In genomic region chr1:172473302-172473701, GRCh38 we compare ENCODE assay signal across 1 cellular context.
TF ChIP-seq lines count a peak whose summit lies in the region.

No MANE protein-coding gene starts in this region.

TF ChIP-seq in K562, 482 proteins besides CTCF, POLR2A, EP300 and RAD21 (continued from another document):
- TF ChIP-seq RERE (CRISPR knock-in tag; IDR thresholded peaks at IDR 0.05; ENCODE audit: borderline replicate concordance) (no peak), POLR2G (IDR thresholded peaks at IDR 0.05; ENCODE audit: low read depth, low read length) (no peak), ETV5 (CRISPR knock-in tag; IDR thresholded peaks at IDR 0.05; ENCODE audit: low read depth) (0 out of 2 replicates have a peak, but pooled peaks have one; percentile 28), POLR2B (IDR thresholded peaks at IDR 0.05; ENCODE audit: low read depth, partially characterized antibody) (no peak), ARID2 (IDR thresholded peaks at IDR 0.05) (no peak), ZKSCAN8 (CRISPR knock-in tag; IDR thresholded peaks at IDR 0.05) (no peak), CBFA2T3 (IDR thresholded peaks at IDR 0.05) (0 out of 2 replicates have a peak, but pooled peaks have one; percentile 22), CBFA2T2 (conservative IDR thresholded peaks at IDR 0.05) (no peak), FUS (optimal IDR thresholded peaks at IDR 0.05; ENCODE audit: low read depth, low read length) (no peak), RFX5 (IDR thresholded peaks at IDR 0.05; ENCODE audit: low read depth, low read length) (no peak), PBX2 (CRISPR knock-in tag; IDR thresholded peaks at IDR 0.05; ENCODE audit: low read depth) (no peak), PBX2 (tag; conservative IDR thresholded peaks at IDR 0.05; ENCODE audit: low read depth) (no peak), NELFE (IDR thresholded peaks at IDR 0.05; ENCODE audit: insufficient read depth, insufficient read length) (no peak), FOXA3 (CRISPR knock-in tag; conservative IDR thresholded peaks at IDR 0.05 in 1 of 2, IDR thresholded peaks at IDR 0.05 in 1 of 2) (peak in 1 of 2 experiments; percentile 90; a peak in 3 of 4 replicates), GTF2F1 (IDR thresholded peaks at IDR 0.05; ENCODE audit: low read depth, low read length) (no peak), TCF3 (CRISPR knock-in tag; IDR thresholded peaks at IDR 0.05) (peak; percentile 60), TEAD4 (IDR thresholded peaks at IDR 0.05; ENCODE audit: low read length) (peak; percentile 26; the same call in 1 of the 2 replicates), TEAD4 (CRISPR knock-in tag; IDR thresholded peaks at IDR 0.05; ENCODE audit: borderline replicate concordance) (no peak), NFATC3 (IDR thresholded peaks at IDR 0.05) (no peak), E2F8 (IDR thresholded peaks at IDR 0.05; ENCODE audit: low read depth, partially characterized antibody) (no peak), ZNF384 (IDR thresholded peaks at IDR 0.05; ENCODE audit: low read depth, low read length) (no peak), BRCA1 (IDR thresholded peaks at IDR 0.05) (no peak), BRCA1 (CRISPR knock-in tag; IDR thresholded peaks at IDR 0.05) (no peak), JUND (IDR thresholded peaks at IDR 0.05; ENCODE audit: borderline replicate concordance, low read depth, low read length) (no peak), JUND (tag; IDR thresholded peaks at IDR 0.05; ENCODE audit: borderline replicate concordance, low read depth, low read length) (peak; percentile 36; the same call in 1 of the 3 replicates), GATAD2B (IDR thresholded peaks at IDR 0.05; ENCODE audit: borderline replicate concordance) (no peak), SFPQ (IDR thresholded peaks at IDR 0.05; ENCODE audit: low read depth, low read length) (no peak), ZNF655 (CRISPR knock-in tag; IDR thresholded peaks at IDR 0.05) (no peak)
- TF ChIP-seq, protein P1, sequence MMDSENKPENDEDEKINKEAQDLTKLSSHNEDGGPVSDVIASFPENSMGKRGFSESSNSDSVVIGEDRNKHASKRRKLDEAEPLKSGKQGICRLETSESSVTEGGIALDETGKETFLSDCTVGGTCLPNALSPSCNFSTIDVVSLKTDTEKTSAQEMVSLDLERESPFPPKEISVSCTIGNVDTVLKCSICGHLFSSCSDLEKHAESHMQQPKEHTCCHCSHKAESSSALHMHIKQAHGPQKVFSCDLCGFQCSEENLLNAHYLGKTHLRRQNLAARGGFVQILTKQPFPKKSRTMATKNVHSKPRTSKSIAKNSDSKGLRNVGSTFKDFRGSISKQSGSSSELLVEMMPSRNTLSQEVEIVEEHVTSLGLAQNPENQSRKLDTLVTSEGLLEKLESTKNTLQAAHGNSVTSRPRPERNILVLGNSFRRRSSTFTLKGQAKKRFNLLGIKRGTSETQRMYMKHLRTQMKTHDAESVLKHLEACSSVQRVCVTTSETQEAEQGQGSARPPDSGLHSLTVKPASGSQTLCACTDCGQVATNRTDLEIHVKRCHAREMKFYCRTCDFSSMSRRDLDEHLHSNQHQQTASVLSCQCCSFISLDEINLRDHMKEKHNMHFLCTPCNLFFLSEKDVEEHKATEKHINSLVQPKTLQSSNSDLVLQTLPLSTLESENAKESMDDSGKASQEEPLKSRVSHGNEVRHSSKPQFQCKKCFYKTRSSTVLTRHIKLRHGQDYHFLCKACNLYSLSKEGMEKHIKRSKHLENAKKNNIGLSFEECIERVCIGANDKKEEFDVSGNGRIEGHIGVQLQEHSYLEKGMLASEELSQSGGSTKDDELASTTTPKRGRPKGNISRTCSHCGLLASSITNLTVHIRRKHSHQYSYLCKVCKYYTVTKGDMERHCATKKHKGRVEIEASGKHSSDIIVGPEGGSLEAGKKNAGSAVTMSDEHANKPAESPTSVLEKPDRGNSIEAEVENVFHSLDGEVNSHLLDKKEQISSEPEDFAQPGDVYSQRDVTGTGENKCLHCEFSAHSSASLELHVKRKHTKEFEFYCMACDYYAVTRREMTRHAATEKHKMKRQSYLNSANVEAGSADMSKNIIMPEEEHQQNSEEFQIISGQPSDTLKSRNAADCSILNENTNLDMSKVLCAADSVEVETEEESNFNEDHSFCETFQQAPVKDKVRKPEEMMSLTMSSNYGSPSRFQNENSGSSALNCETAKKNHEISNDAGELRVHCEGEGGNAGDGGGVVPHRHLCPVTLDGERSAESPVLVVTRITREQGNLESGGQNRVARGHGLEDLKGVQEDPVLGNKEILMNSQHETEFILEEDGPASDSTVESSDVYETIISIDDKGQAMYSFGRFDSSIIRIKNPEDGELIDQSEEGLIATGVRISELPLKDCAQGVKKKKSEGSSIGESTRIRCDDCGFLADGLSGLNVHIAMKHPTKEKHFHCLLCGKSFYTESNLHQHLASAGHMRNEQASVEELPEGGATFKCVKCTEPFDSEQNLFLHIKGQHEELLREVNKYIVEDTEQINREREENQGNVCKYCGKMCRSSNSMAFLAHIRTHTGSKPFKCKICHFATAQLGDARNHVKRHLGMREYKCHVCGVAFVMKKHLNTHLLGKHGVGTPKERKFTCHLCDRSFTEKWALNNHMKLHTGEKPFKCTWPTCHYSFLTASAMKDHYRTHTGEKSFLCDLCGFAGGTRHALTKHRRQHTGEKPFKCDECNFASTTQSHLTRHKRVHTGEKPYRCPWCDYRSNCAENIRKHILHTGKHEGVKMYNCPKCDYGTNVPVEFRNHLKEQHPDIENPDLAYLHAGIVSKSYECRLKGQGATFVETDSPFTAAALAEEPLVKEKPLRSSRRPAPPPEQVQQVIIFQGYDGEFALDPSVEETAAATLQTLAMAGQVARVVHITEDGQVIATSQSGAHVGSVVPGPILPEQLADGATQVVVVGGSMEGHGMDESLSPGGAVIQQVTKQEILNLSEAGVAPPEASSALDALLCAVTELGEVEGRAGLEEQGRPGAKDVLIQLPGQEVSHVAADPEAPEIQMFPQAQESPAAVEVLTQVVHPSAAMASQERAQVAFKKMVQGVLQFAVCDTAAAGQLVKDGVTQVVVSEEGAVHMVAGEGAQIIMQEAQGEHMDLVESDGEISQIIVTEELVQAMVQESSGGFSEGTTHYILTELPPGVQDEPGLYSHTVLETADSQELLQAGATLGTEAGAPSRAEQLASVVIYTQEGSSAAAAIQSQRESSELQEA (IDR thresholded peaks at IDR 0.05; ENCODE audit: low read depth): no peak
TF ChIP-seq in K562: peak in this region for 9.
